ENCODE assay signal across 12 cellular contexts in genomic region chr4:133865606-133866327, GRCh38.
DNase-seq lines count a peak whose midpoint lies in the region; FAIRE-seq and TF ChIP-seq lines count a peak whose summit lies in the region.
"Had no signal": no experiment of that assay in that cellular context is flagged by ENCODE, and none has a peak within 500 bp of the region (broad histone marks: within the 10 kb centered on the region; RNA-seq: fewer than 3 reads in every experiment).

No MANE protein-coding gene starts in this region.

- FAIRE-seq in RCC 7860 (lab: Jason Lieb, UNC), result peak; percentile 98

- no peaks in the 10 kb centered on the region for H3K36me3 Mint-ChIP-seq in endothelial cell (ENCODE audit: low read depth, unreplicated experiment)
- H3K36me3 Mint-ChIP-seq: activated naive CD8-positive, alpha-beta T cell treated with anti-CD3 and anti-CD28 coated beads, Interleukin-2, amount 10 ng/mL, durations not matched to agents 7 days and 5 days had no signal

- no peaks in the 10 kb centered on the region for H3K4me1 Mint-ChIP-seq in endothelial cell (ENCODE audit: unreplicated experiment)
- H3K4me1 Mint-ChIP-seq: activated naive CD8-positive, alpha-beta T cell treated with anti-CD3 and anti-CD28 coated beads, Interleukin-2, amount 10 ng/mL, durations not matched to agents 7 days and 5 days; immature natural killer cell had no signal

- no peaks in the 10 kb centered on the region for H3K9me3 Mint-ChIP-seq in endothelial cell (ENCODE audit: unreplicated experiment)
- H3K9me3 Mint-ChIP-seq: activated naive CD8-positive, alpha-beta T cell treated with anti-CD3 and anti-CD28 coated beads, Interleukin-2, amount 10 ng/mL, durations not matched to agents 7 days and 5 days had no signal

- no peaks in the 10 kb centered on the region for H3K27me3 Mint-ChIP-seq in endothelial cell (ENCODE audit: unreplicated experiment)
- H3K27me3 Mint-ChIP-seq: activated naive CD8-positive, alpha-beta T cell treated with anti-CD3 and anti-CD28 coated beads, Interleukin-2, amount 10 ng/mL, durations not matched to agents 7 days and 5 days had no signal

- no peak overlapping the region for H3K4me3 ChIP-seq in epithelial cell of esophagus (ENCODE audit: low read length)
- no peak overlapping the region for H3K4me3 ChIP-seq in retinal pigment epithelial cell (ENCODE audit: low read length)

- no peak overlapping the region for H3K4me3 Mint-ChIP-seq in endothelial cell (ENCODE audit: unreplicated experiment)
- H3K4me3 Mint-ChIP-seq: activated naive CD8-positive, alpha-beta T cell treated with anti-CD3 and anti-CD28 coated beads, Interleukin-2, amount 10 ng/mL, durations not matched to agents 7 days and 5 days; immature natural killer cell; T-helper 2 cell treated with Interferon-gamma antibody and Interleukin-4, amounts not matched to agents 5 μg/mL and 100 μg/mL, for 36 hours had no signal

- no peak overlapping the region for H3K27ac Mint-ChIP-seq in endothelial cell (ENCODE audit: unreplicated experiment)
- H3K27ac Mint-ChIP-seq: activated naive CD8-positive, alpha-beta T cell treated with anti-CD3 and anti-CD28 coated beads, Interleukin-2, amount 10 ng/mL, durations not matched to agents 7 days and 5 days; immature natural killer cell; T-helper 2 cell treated with Interferon-gamma antibody and Interleukin-4, amounts not matched to agents 5 μg/mL and 100 μg/mL, for 36 hours had no signal

- DNase-seq in DMS79 (lab: John Stamatoyannopoulos, UW), result peak; percentile 55
- no peak for DNase-seq in DMS79 treated with DMSO at 0.1 percent for 48 hours (lab: John Stamatoyannopoulos, UW)
- peak; percentile 93 for DNase-seq in RCC 7860 (ENCODE audit: low spot score)
- DNase-seq in epithelial cell of esophagus (ENCODE audit: low read depth), result peak; percentile 84
- peak; percentile 94 for DNase-seq in retinal pigment epithelial cell (ENCODE audit: low read depth)
- no peak for DNase-seq in NCI-H748 (lab: John Stamatoyannopoulos, UW; ENCODE audit: unreplicated experiment)
- no peak for DNase-seq in endothelial cell (ENCODE audit: low spot score)
- DNase-seq in T-helper 2 cell, result no peak
- DNase-seq: activated naive CD8-positive, alpha-beta T cell treated with anti-CD3 and anti-CD28 coated beads, Interleukin-2, amount 10 ng/mL, durations not matched to agents 7 days and 5 days; immature natural killer cell; NCI-H1436 had no signal

- TF ChIP-seq CTCF in epithelial cell of esophagus (IDR thresholded peaks at IDR 0.05; ENCODE audit: insufficient read depth, low read depth, low read length, missing control alignments), result no peak
- TF ChIP-seq CTCF in retinal pigment epithelial cell (conservative IDR thresholded peaks at IDR 0.05; ENCODE audit: low read depth, low read length), result no peak
- no peak for TF ChIP-seq CTCF in endothelial cell (IDR thresholded peaks at IDR 0.05; ENCODE audit: unreplicated experiment)

Comparison
In these comparisons a context has a peak if more than half of its experiments do, and no peak if none do; other contexts are left out.
1. DNase-seq: peak in DMS79 (single experiment), RCC 7860 (single experiment), epithelial cell of esophagus (single experiment) and retinal pigment epithelial cell (single experiment); none in DMS79 treated with DMSO at 0.1 percent for 48 hours (single experiment), NCI-H748 (single experiment), endothelial cell (single experiment) and T-helper 2 cell (0 of 5).